7 cellular contexts compared by ENCODE assay signal in genomic region chr16:56866955-56867830, GRCh38. TPM values are rescaled to one million over a fixed set of nuclear protein-coding genes. Genes with fewer than 3 reads are reported as not detected.
A peak's percentile ranks its signal among the peaks of the same experiment; 100 is the strongest.
DNase-seq lines count a peak whose midpoint lies in the region; ATAC-seq and TF ChIP-seq lines count a peak whose summit lies in the region.

No MANE protein-coding gene starts in this region.

- 62% methylated on average over 14 of the region's 23 CpGs for WGBS in mammary epithelial cell (ENCODE audit: low coverage, missing lambda C conversion rate)

- H3K27ac Mint-ChIP-seq in IgD-negative memory B cell, result peak overlapping the region in 2 of 3 donors; percentile 76 to 93

- dilution Hi-C loops in mammary epithelial cell (cut with HindIII; ENCODE audit: low sequenced_read_pairs), result loop anchor here (5.0 kb wide), 1 partner anchor 85 kb away; no protein-coding TSS in a partner anchor

- DNase-seq in DND-41 (peak; percentile 47), SJCRH30 (peak; percentile 57 to 88), mammary epithelial cell (peak; percentile 19), kidney glomerular epithelial cell (lab: John Stamatoyannopoulos, UW) (peak; percentile 12)
- peak; percentile 22 to 41 for DNase-seq in stimulated activated CD4-positive, alpha-beta T cell treated with anti-CD3 and anti-CD28 coated beads, Interleukin-4, amount 100 ng/mL, for 48 hours (ENCODE audit: low read depth in 2 of 2)

- no peak overlapping the region for H3K4me2 ChIP-seq in DND-41 (ENCODE audit: insufficient read depth, low read length)
- H3K4me2 ChIP-seq in mammary epithelial cell (ENCODE audit: insufficient read depth, low read depth, low read length), result no peak overlapping the region

- no TSS peak for BruUV-seq in mammary epithelial cell (replicated peaks; lab: Mats Ljungman, UMichigan)

- H3K27me3 ChIP-seq in DND-41 (ENCODE audit: insufficient read depth, low read length, poor library complexity) (no peaks in the 10 kb centered on the region), SJCRH30 (no peaks in the 10 kb centered on the region), mammary epithelial cell (ENCODE audit: insufficient read depth, low read length) (no peaks in the 10 kb centered on the region)

- CTCF ChIA-PET in mammary epithelial cell (lab: Charles Lee; ENCODE audit: low non-redundant PET), result no interaction called here

- H3K27me3 Mint-ChIP-seq in IgD-negative memory B cell, result no peaks in the 10 kb centered on the region

- no peaks in the 10 kb centered on the region for H3K36me3 ChIP-seq in DND-41 (ENCODE audit: insufficient read depth, low read length)
- no peaks in the 10 kb centered on the region for H3K36me3 ChIP-seq in SJCRH30
- no peaks in the 10 kb centered on the region for H3K36me3 ChIP-seq in mammary epithelial cell (ENCODE audit: insufficient read depth, low read length)

- peak; percentile 60; the same call in 1 of the 3 replicates for ATAC-seq in DND-41 (ENCODE audit: insufficient read depth, low read depth)
- no peak for ATAC-seq in HG03342 (IDR thresholded peaks at IDR 0.05; ENCODE audit: unreplicated experiment)

- peaks cover 2% of the 10 kb centered on the region for H3K36me3 Mint-ChIP-seq in IgD-negative memory B cell

- H3K4me1 Mint-ChIP-seq in IgD-negative memory B cell, result peaks cover 29 to 37% (median 33%) of the 10 kb centered on the region in 3 donors

- TF ChIP-seq CTCF in DND-41 (IDR thresholded peaks at IDR 0.05; ENCODE audit: borderline replicate concordance, extremely low read depth, low read length, poor library complexity, severe bottlenecking) (peak; percentile 75), mammary epithelial cell (conservative IDR thresholded peaks at IDR 0.05 in 1 of 2, IDR thresholded peaks at IDR 0.05 in 1 of 2; ENCODE audit: extremely low read depth in 1 of 2, insufficient read depth in 1 of 2, low read depth in 1 of 2, low read length in 2 of 2) (peak; percentile 63 to 72)

- intact Hi-C loops in mammary epithelial cell (cut with micrococcal nuclease), result loop anchor here (1.0 to 5.0 kb wide), 4 partner anchors 65 to 301 kb away; partner anchors contain the start of gene HERPUD1

- H3K79me2 ChIP-seq in DND-41 (ENCODE audit: insufficient read depth, low read length) (no peaks in the 10 kb centered on the region), mammary epithelial cell (ENCODE audit: insufficient read depth, low read length) (no peaks in the 10 kb centered on the region)

- H4K20me1 ChIP-seq in DND-41 (ENCODE audit: insufficient read depth, low read length) (no peaks in the 10 kb centered on the region), mammary epithelial cell (ENCODE audit: insufficient read depth, low read length) (no peaks in the 10 kb centered on the region)

- H3K9me3 ChIP-seq in DND-41 (ENCODE audit: insufficient read depth, low read length, severe bottlenecking) (no peaks in the 10 kb centered on the region), SJCRH30 (replicated peaks) (no peaks in the 10 kb centered on the region), mammary epithelial cell (replicated peaks; ENCODE audit: insufficient read depth, low read length) (no peaks in the 10 kb centered on the region)

- in situ Hi-C loops in mammary epithelial cell (cut with MboI; ENCODE audit: low sequenced_read_pairs in 2 of 2), result loop anchor here in 1 of 2 donors (5.0 to 10.0 kb wide), 2 partner anchors 65 to 88 kb away; partner anchors contain the start of gene HERPUD1

- H3K4me3 ChIP-seq in DND-41 (ENCODE audit: low read depth in 1 of 2, low read length in 2 of 2) (no peak overlapping the region), SJCRH30 (no peak overlapping the region), mammary epithelial cell (replicated peaks in 1 of 3; ENCODE audit: insufficient read depth in 1 of 3, low read depth in 2 of 3, low read length in 3 of 3) (no peak overlapping the region)

- H3K9me3 Mint-ChIP-seq in IgD-negative memory B cell, result no peaks in the 10 kb centered on the region

- H3K4me3 Mint-ChIP-seq in IgD-negative memory B cell, result peak overlapping the region in 2 of 4 donors; percentile 35 to 78

- H3K9ac ChIP-seq in DND-41 (ENCODE audit: low read depth, low read length) (no peak overlapping the region), mammary epithelial cell (ENCODE audit: insufficient read depth, low read length) (no peak overlapping the region)

- H3K4me1 ChIP-seq in DND-41 (ENCODE audit: insufficient read depth, low read length) (peaks cover 1% of the 10 kb centered on the region), SJCRH30 (peaks cover 18% of the 10 kb centered on the region), mammary epithelial cell (ENCODE audit: insufficient read depth, low read length) (no peaks in the 10 kb centered on the region)

- H2AFZ ChIP-seq in DND-41 (ENCODE audit: low read depth, low read length), result peak overlapping the region; percentile 61
- no peak overlapping the region for H2AFZ ChIP-seq in mammary epithelial cell (ENCODE audit: low read depth, low read length)

- H3K27ac ChIP-seq in DND-41 (ENCODE audit: low read length) (no peak overlapping the region), SJCRH30 (no peak overlapping the region), mammary epithelial cell (ENCODE audit: insufficient read depth, low read depth, low read length) (no peak overlapping the region)

RNA-seq across cellular contexts. Expression of gene SLC12A3, which starts 2.2 kb away (rescaled TPM):
- polyA plus RNA-seq in IgD-negative memory B cell (1.6 TPM), mammary epithelial cell (0.02 TPM)
- total RNA-seq in SJCRH30 (2014; rRNA removed; shearing (Covaris generic)), result not detected in 2 replicates
- not detected for total RNA-seq in mammary epithelial cell
- polyA minus RNA-seq in mammary epithelial cell, result not detected

Comparison
In these comparisons a context has a peak if more than half of its experiments do, and no peak if none do; other contexts are left out.
1. DNase-seq: peak in every context shown above with its lines; median percentile 72 in SJCRH30; 47 in DND-41; 32 in stimulated activated CD4-positive, alpha-beta T cell treated with anti-CD3 and anti-CD28 coated beads, Interleukin-4, amount 100 ng/mL, for 48 hours; 19 in mammary epithelial cell; 12 in kidney glomerular epithelial cell.